Comparison of ENCODE assay signal across 16 cellular contexts in genomic region chr10:19826712-19827111, GRCh38. TPM values are rescaled to one million over a fixed set of nuclear protein-coding genes. Genes with fewer than 3 reads are reported as not detected.
DNase-seq lines count a peak whose midpoint lies in the region; ATAC-seq and TF ChIP-seq lines count a peak whose summit lies in the region.
"Had no signal": no experiment of that assay in that cellular context is flagged by ENCODE, and none has a peak within 500 bp of the region (broad histone marks: within the 10 kb centered on the region; RNA-seq: fewer than 3 reads in every experiment).

No MANE protein-coding gene starts in this region.

- POLR2A ChIA-PET in PC-3 (lab: Charles Lee; ENCODE audit: unreplicated experiment), result no interaction called here

- H3K79me2 ChIP-seq in PC-3 (ENCODE audit: low read length), result no peaks in the 10 kb centered on the region

- intact Hi-C loops in sciatic nerve (cut with DNase I) (no loop called here), PC-3 (cut with micrococcal nuclease) (no loop called here)

- no peaks in the 10 kb centered on the region for H3K36me3 ChIP-seq in PC-3 (ENCODE audit: low read depth, low read length)
- H3K36me3 ChIP-seq: heart right ventricle had no signal

- TF ChIP-seq CTCF in AG09309 (IDR thresholded peaks at IDR 0.05; ENCODE audit: control insufficient read depth, insufficient read depth, low read depth, low read length, missing control alignments) (no peak), fibroblast of mammary gland (conservative IDR thresholded peaks at IDR 0.05; ENCODE audit: control insufficient read depth, insufficient read depth, low read depth, low read length) (no peak), PC-3 (conservative IDR thresholded peaks at IDR 0.05; ENCODE audit: low read depth, low read length) (no peak)

- H3K4me3 ChIP-seq in AG09309 (ENCODE audit: control insufficient read depth, low read depth, low read length), result no peak overlapping the region
- no peak overlapping the region for H3K4me3 ChIP-seq in fibroblast of mammary gland (ENCODE audit: control insufficient read depth, low read depth, low read length)
- H3K4me3 ChIP-seq in PC-3 (ENCODE audit: low read length), result no peak overlapping the region
- H3K4me3 ChIP-seq: heart right ventricle had no signal

- H3K27ac ChIP-seq in PC-3 (ENCODE audit: low read length), result no peak overlapping the region

- peak; percentile 60 for ATAC-seq in sciatic nerve
- no peak for ATAC-seq in PC-3
- ATAC-seq in stimulated activated naive CD8-positive, alpha-beta T cell treated with anti-CD3 and anti-CD28 coated beads, Interleukin-15, Interleukin-2, amounts not matched to agents 100 U/mL and 50 U/mL, for 24 hours, result no peak
- ATAC-seq: naive thymus-derived CD4-positive, alpha-beta T cell had no signal

- H2AFZ ChIP-seq in PC-3 (ENCODE audit: low read length), result no peak overlapping the region

- H3K9me3 ChIP-seq in PC-3 (ENCODE audit: low read length), result no peaks in the 10 kb centered on the region

- CTCF ChIA-PET in PC-3 (lab: Charles Lee), result no interaction called here

- H3K9ac ChIP-seq in PC-3 (ENCODE audit: low read length), result no peak overlapping the region

- no TSS peak for BruUV-seq in PC-3 (replicated peaks; lab: Mats Ljungman, UMichigan)

- H3K9me2 ChIP-seq in PC-3 (replicated peaks; ENCODE audit: low read length), result no peaks in the 10 kb centered on the region

- no peaks in the 10 kb centered on the region for H3K27me3 ChIP-seq in PC-3 (ENCODE audit: low read length)
- H3K27me3 ChIP-seq: heart right ventricle had no signal

- no peaks in the 10 kb centered on the region for H4K20me1 ChIP-seq in PC-3 (ENCODE audit: low read length)

- H3K4me2 ChIP-seq in PC-3 (ENCODE audit: low read length), result no peak overlapping the region

- H3K4me1 ChIP-seq in PC-3 (ENCODE audit: insufficient read depth, low read length), result no peaks in the 10 kb centered on the region

- H3F3A ChIP-seq in PC-3 (ENCODE audit: low read length, unreplicated experiment), result no peaks in the 10 kb centered on the region

- DNase-seq in AG09309 (ENCODE audit: low read depth), result peak; percentile 40
- DNase-seq in NOMO-1 treated with dmso at 0.1 percent for 144 hours (lab: John Stamatoyannopoulos, UW; ENCODE audit: unreplicated experiment), result peak; percentile 36
- DNase-seq in fibroblast of mammary gland (ENCODE audit: low read depth), result peak; percentile 68
- no peak for DNase-seq in sciatic nerve (ENCODE audit: low spot score)
- DNase-seq in NCI-H1105 treated with DMSO at 0.1 percent for 48 hours (lab: John Stamatoyannopoulos, UW), result no peak
- DNase-seq in PC-3, result no peak
- DNase-seq in NCI-H187 treated with DMSO at 0.1 percent for 48 hours (lab: John Stamatoyannopoulos, UW), result no peak
- DNase-seq in stimulated activated naive CD8-positive, alpha-beta T cell treated with anti-CD3 and anti-CD28 coated beads, Interleukin-15, Interleukin-2, amounts not matched to agents 100 U/mL and 50 U/mL, for 24 hours, result no peak
- DNase-seq: activated CD4-positive, alpha-beta T cell treated with anti-CD3 and anti-CD28 coated beads, Interleukin-2, amount 50 U/mL, for 48 hours; DMS 273 treated with DMSO at 0.1 percent for 48 hours; effector memory CD4-positive, alpha-beta T cell; heart right ventricle; naive thymus-derived CD4-positive, alpha-beta T cell; NCI-H446 treated with DMSO at 0.1 percent for 48 hours; RPMI8226; T1000 had no signal

RNA-seq across cellular contexts. Expression of gene PLXDC2, which starts 10.5 kb away (rescaled TPM):
- total RNA-seq in sciatic nerve (118 TPM), PC-3 (2014; rRNA removed) (0.06 TPM in 1 of 2 replicates, not detected in the other)

Comparison
In these comparisons a context has a peak if more than half of its experiments do, and no peak if none do; other contexts are left out.
1. DNase-seq: peak in AG09309 (single experiment), NOMO-1 treated with dmso at 0.1 percent for 144 hours (single experiment) and fibroblast of mammary gland (single experiment); none in sciatic nerve (single experiment), NCI-H1105 treated with DMSO at 0.1 percent for 48 hours (single experiment), PC-3 (single experiment), NCI-H187 treated with DMSO at 0.1 percent for 48 hours (single experiment) and stimulated activated naive CD8-positive, alpha-beta T cell treated with anti-CD3 and anti-CD28 coated beads, Interleukin-15, Interleukin-2, amounts not matched to agents 100 U/mL and 50 U/mL, for 24 hours (single experiment).
2. RNA of gene PLXDC2, which starts 10.5 kb away (total RNA-seq): 118 TPM in sciatic nerve (single experiment); 0.06 TPM in PC-3; every median in the first group is over 100 times any median in the second.